ENCODE assay signal across 16 cellular contexts in genomic region chr2:45220227-45220626, GRCh38.
DNase-seq lines count a peak whose midpoint lies in the region; ATAC-seq and TF ChIP-seq lines count a peak whose summit lies in the region.
"Had no signal": no experiment of that assay in that cellular context is flagged by ENCODE, and none has a peak within 500 bp of the region (broad histone marks: within the 10 kb centered on the region; RNA-seq: fewer than 3 reads in every experiment).

No MANE protein-coding gene starts in this region.

- H3K27ac Mint-ChIP-seq in osteocyte (ENCODE audit: unreplicated experiment) = peak overlapping the region; percentile 62
- H3K27ac Mint-ChIP-seq: CD4-positive, alpha-beta T cell; HFFc6; T-cell had no signal

- H3K9me3 ChIP-seq in PC-9 (ENCODE audit: insufficient read depth, low read depth) = no peaks in the 10 kb centered on the region

- H3K79me2 ChIP-seq in PC-9 (ENCODE audit: low read depth) = no peaks in the 10 kb centered on the region

- peaks cover 30% of the 10 kb centered on the region for H3K4me1 Mint-ChIP-seq in osteocyte (ENCODE audit: unreplicated experiment)

- H3K27me3 ChIP-seq in PC-9 (ENCODE audit: insufficient read depth, low read depth) = no peaks in the 10 kb centered on the region

- DNase-seq in DMS153 (lab: John Stamatoyannopoulos, UW) = peak; percentile 82
- peak; percentile 85 for DNase-seq in NCI-H146 (lab: John Stamatoyannopoulos, UW)
- peak; percentile 24 to 47 for DNase-seq in PC-9
- no peak for DNase-seq in osteocyte (ENCODE audit: extremely low spot score, unreplicated experiment)
- DNase-seq in NCI-H128 (lab: John Stamatoyannopoulos, UW; ENCODE audit: unreplicated experiment) = no peak
- DNase-seq in stimulated activated CD4-positive, alpha-beta T cell treated with anti-CD3 and anti-CD28 coated beads, Interleukin-4, amount 100 ng/mL, for 4 hours = no peak
- DNase-seq: activated CD4-positive, CD25-positive, alpha-beta regulatory T cell; activated naive CD4-positive, alpha-beta T cell treated with Interleukin-2 at 50 U/mL for 16 hours; CD4-positive, alpha-beta T cell; cortex of kidney; head of caudate nucleus; HFFc6; NCI-H2081; posterior cingulate gyrus; T-cell had no signal

- no peak overlapping the region for H2AFZ ChIP-seq in PC-9

- intact Hi-C loops in PC-9 (cut with micrococcal nuclease; ENCODE audit: unreplicated experiment) = loop anchor here (2.0 kb wide), 1 partner anchor 63 kb away; no protein-coding TSS in a partner anchor

- no peak for ATAC-seq in HG02588 (IDR thresholded peaks at IDR 0.05; ENCODE audit: unreplicated experiment)
- ATAC-seq: T-cell had no signal

- no peaks in the 10 kb centered on the region for H3K9me2 ChIP-seq in PC-9 (ENCODE audit: insufficient read depth)

- peaks cover 5% of the 10 kb centered on the region for H3K36me3 Mint-ChIP-seq in osteocyte (ENCODE audit: unreplicated experiment)
- H3K36me3 Mint-ChIP-seq: T-cell had no signal

- TF ChIP-seq CTCF in PC-9 (conservative IDR thresholded peaks at IDR 0.05) = no peak
- no peak for TF ChIP-seq CTCF in osteocyte (IDR thresholded peaks at IDR 0.05)

- peaks cover 30% of the 10 kb centered on the region for H3K4me1 ChIP-seq in PC-9 (replicated peaks; ENCODE audit: insufficient read depth)

- no peaks in the 10 kb centered on the region for H4K20me1 ChIP-seq in PC-9 (ENCODE audit: insufficient read depth)

- no peak overlapping the region for H3K4me2 ChIP-seq in PC-9

- H3K36me3 ChIP-seq in PC-9 (ENCODE audit: low read depth) = no peaks in the 10 kb centered on the region

- H3K9me3 Mint-ChIP-seq in osteocyte (ENCODE audit: unreplicated experiment) = peaks cover 5% of the 10 kb centered on the region
- H3K9me3 Mint-ChIP-seq: CD4-positive, alpha-beta T cell; HFFc6; T-cell had no signal

- CTCF ChIA-PET in PC-9 (lab: Charles Lee) = no interaction called here

- H3K4me3 Mint-ChIP-seq in osteocyte (ENCODE audit: unreplicated experiment) = no peak overlapping the region
- H3K4me3 Mint-ChIP-seq: CD4-positive, alpha-beta T cell; HFFc6; T-cell had no signal

- no peaks in the 10 kb centered on the region for H3K27me3 Mint-ChIP-seq in osteocyte (ENCODE audit: unreplicated experiment)

- H3K4me3 ChIP-seq in PC-9 = no peak overlapping the region

- no TSS peak for BruUV-seq in PC-9 (replicated peaks; lab: Mats Ljungman, UMichigan)

- no peak overlapping the region for H3K27ac ChIP-seq in PC-9

- peaks cover 17% of the 10 kb centered on the region for H3F3A ChIP-seq in PC-9 (ENCODE audit: insufficient read depth, low read depth)

- POLR2A ChIA-PET in PC-9 (lab: Charles Lee; ENCODE audit: unreplicated experiment) = interaction anchor here (0.6 kb wide), 1 partner anchor 61 kb away, joined by 3 read pairs; no protein-coding TSS in a partner anchor

Comparison
In these comparisons a context has a peak if more than half of its experiments do, and no peak if none do; other contexts are left out.
1. DNase-seq: peak in DMS153 (single experiment), NCI-H146 (single experiment) and PC-9 (2 of 2); none in osteocyte (single experiment), NCI-H128 (single experiment) and stimulated activated CD4-positive, alpha-beta T cell treated with anti-CD3 and anti-CD28 coated beads, Interleukin-4, amount 100 ng/mL, for 4 hours (0 of 2).